13 cellular contexts compared by ENCODE assay signal in genomic region chr11:12430912-12431311, GRCh38. TPM values are rescaled to one million over a fixed set of nuclear protein-coding genes. Genes with fewer than 3 reads are reported as not detected.
A peak's percentile ranks its signal among the peaks of the same experiment; 100 is the strongest.
DNase-seq lines count a peak whose midpoint lies in the region; ATAC-seq and TF ChIP-seq lines count a peak whose summit lies in the region.
"Had no signal": no experiment of that assay in that cellular context is flagged by ENCODE, and none has a peak within 500 bp of the region (broad histone marks: within the 10 kb centered on the region; RNA-seq: fewer than 3 reads in every experiment).

No MANE protein-coding gene starts in this region.

- WGBS in smooth muscle cell (ENCODE audit: low lambda C conversion rate), result 41% methylated on average over 4 of the region's 4 CpGs

- no peaks in the 10 kb centered on the region for H3K9me3 Mint-ChIP-seq in activated T-helper 2 cell treated with anti-CD3 and anti-CD28 coated beads, Interferon-gamma antibody, Interleukin-2, Interleukin-4, amounts not matched to agents 10 μg/mL and 5 μg/mL and 100 μg/mL, durations not matched to agents 14 hours and 24 hours and 36 hours
- H3K9me3 Mint-ChIP-seq in CD4-positive, alpha-beta memory T cell, result no peaks in the 10 kb centered on the region
- H3K9me3 Mint-ChIP-seq: activated naive CD4-positive, alpha-beta T cell treated with anti-CD3 and anti-CD28 coated beads, Interleukin-2, amount 50 U/mL, for 24 hours; T-helper 1 cell treated with Interleukin-12 subunit alpha and Interleukin-12 subunit beta and Interleukin-4 antibody, amounts not matched to agents 30 μg/mL and 1 μg/mL, for 36 hours had no signal

- no peak overlapping the region for H2AFZ ChIP-seq in smooth muscle cell (ENCODE audit: low read depth)

- peaks cover 35% of the 10 kb centered on the region for H3K4me1 ChIP-seq in smooth muscle cell (ENCODE audit: low read depth)
- H3K4me1 ChIP-seq in CD4-positive, alpha-beta memory T cell (ENCODE audit: insufficient read depth, low read length), result no peaks in the 10 kb centered on the region

- CTCF ChIA-PET in CD4-positive, alpha-beta memory T cell (lab: Charles Lee; ENCODE audit: partially characterized antibody), result no interaction called here

- no peaks in the 10 kb centered on the region for H3K36me3 Mint-ChIP-seq in activated T-helper 2 cell treated with anti-CD3 and anti-CD28 coated beads, Interferon-gamma antibody, Interleukin-2, Interleukin-4, amounts not matched to agents 10 μg/mL and 5 μg/mL and 100 μg/mL, durations not matched to agents 14 hours and 24 hours and 36 hours (ENCODE audit: low read depth)
- H3K36me3 Mint-ChIP-seq in CD4-positive, alpha-beta memory T cell, result no peaks in the 10 kb centered on the region
- H3K36me3 Mint-ChIP-seq: activated naive CD4-positive, alpha-beta T cell treated with anti-CD3 and anti-CD28 coated beads, Interleukin-2, amount 50 U/mL, for 24 hours; naive B cell had no signal

- DNase-seq in HPDE6-E6E7 (ENCODE audit: extremely low spot score), result peak; percentile 76
- DNase-seq in cardiac fibroblast (ENCODE audit: low read depth in 2 of 2), result peak; percentile 91 to 96
- DNase-seq in left colon, result peak; percentile 60 to 84
- no peak for DNase-seq in smooth muscle cell (lab: John Stamatoyannopoulos, UW; ENCODE audit: unreplicated experiment)
- DNase-seq in caudate nucleus (lab: John Stamatoyannopoulos, UW), result no peak
- DNase-seq in activated T-helper 2 cell treated with anti-CD3 and anti-CD28 coated beads, Interferon-gamma antibody, Interleukin-2, Interleukin-4, amounts not matched to agents 10 μg/mL and 5 μg/mL and 100 μg/mL, durations not matched to agents 14 hours and 24 hours and 36 hours (ENCODE audit: low spot score), result no peak
- no peak for DNase-seq in CD4-positive, alpha-beta memory T cell
- DNase-seq: naive B cell; NCI-H1417 treated with DMSO at 0.1 percent for 48 hours; stimulated activated naive CD4-positive, alpha-beta T cell treated with Interleukin-2 at 50 U/mL for 16 hours had no signal

- TF ChIP-seq CTCF in cardiac fibroblast (IDR thresholded peaks at IDR 0.05; ENCODE audit: low read depth, low read length) (no peak), smooth muscle cell (IDR thresholded peaks at IDR 0.05; ENCODE audit: borderline replicate concordance, insufficient read depth, poor library complexity, severe bottlenecking) (no peak)

- peaks cover 13% of the 10 kb centered on the region for H3F3A ChIP-seq in smooth muscle cell (ENCODE audit: low read depth)

- no peaks in the 10 kb centered on the region for H3K36me3 ChIP-seq in smooth muscle cell (ENCODE audit: low read depth)
- no peaks in the 10 kb centered on the region for H3K36me3 ChIP-seq in CD4-positive, alpha-beta memory T cell (ENCODE audit: insufficient read depth, low read length)

- H4K20me1 ChIP-seq in smooth muscle cell (ENCODE audit: low read depth), result peaks cover 14% of the 10 kb centered on the region

- H3K27ac ChIP-seq in smooth muscle cell (ENCODE audit: low read depth) (peak overlapping the region; percentile 80), caudate nucleus (ENCODE audit: low read depth, low read length) (no peak overlapping the region)
- H3K27ac ChIP-seq in CD4-positive, alpha-beta memory T cell (ENCODE audit: low read depth, low read length), result no peak overlapping the region

- H3K4me3 Mint-ChIP-seq in activated T-helper 2 cell treated with anti-CD3 and anti-CD28 coated beads, Interferon-gamma antibody, Interleukin-2, Interleukin-4, amounts not matched to agents 10 μg/mL and 5 μg/mL and 100 μg/mL, durations not matched to agents 14 hours and 24 hours and 36 hours (ENCODE audit: low read depth), result no peak overlapping the region
- H3K4me3 Mint-ChIP-seq in CD4-positive, alpha-beta memory T cell, result no peak overlapping the region
- H3K4me3 Mint-ChIP-seq: activated naive CD4-positive, alpha-beta T cell treated with anti-CD3 and anti-CD28 coated beads, Interleukin-2, amount 50 U/mL, for 24 hours; naive B cell; T-helper 1 cell treated with Interleukin-12 subunit alpha and Interleukin-12 subunit beta and Interleukin-4 antibody, amounts not matched to agents 30 μg/mL and 1 μg/mL, for 36 hours had no signal

- peak; percentile 80 for ATAC-seq in left colon
- ATAC-seq in GM18517 (IDR thresholded peaks at IDR 0.05; ENCODE audit: unreplicated experiment), result no peak

- H3K9me3 ChIP-seq in smooth muscle cell (replicated peaks; ENCODE audit: low read depth), result no peaks in the 10 kb centered on the region
- H3K9me3 ChIP-seq in CD4-positive, alpha-beta memory T cell (ENCODE audit: control insufficient read depth in 1 of 2, low read length in 2 of 2), result no peaks in the 10 kb centered on the region

- no peaks in the 10 kb centered on the region for H3K27me3 Mint-ChIP-seq in activated T-helper 2 cell treated with anti-CD3 and anti-CD28 coated beads, Interferon-gamma antibody, Interleukin-2, Interleukin-4, amounts not matched to agents 10 μg/mL and 5 μg/mL and 100 μg/mL, durations not matched to agents 14 hours and 24 hours and 36 hours (ENCODE audit: low read depth)
- peaks cover 0 to 2% of the 10 kb centered on the region in 2 donors for H3K27me3 Mint-ChIP-seq in CD4-positive, alpha-beta memory T cell
- H3K27me3 Mint-ChIP-seq: activated naive CD4-positive, alpha-beta T cell treated with anti-CD3 and anti-CD28 coated beads, Interleukin-2, amount 50 U/mL, for 24 hours had no signal

- H3K4me2 ChIP-seq in smooth muscle cell, result peak overlapping the region; percentile 53

- no peaks in the 10 kb centered on the region for H3K27me3 ChIP-seq in smooth muscle cell (ENCODE audit: low read depth)
- no peaks in the 10 kb centered on the region for H3K27me3 ChIP-seq in CD4-positive, alpha-beta memory T cell (ENCODE audit: insufficient read depth, low read length)

- H3K79me2 ChIP-seq in smooth muscle cell (ENCODE audit: low read depth), result peaks cover 89% of the 10 kb centered on the region

- POLR2A ChIA-PET in CD4-positive, alpha-beta memory T cell (lab: Charles Lee; ENCODE audit: partially characterized antibody), result no interaction called here

- H3K9ac ChIP-seq in smooth muscle cell (ENCODE audit: low read depth), result no peak overlapping the region

- H3K4me3 ChIP-seq in cardiac fibroblast (replicated peaks in 1 of 2; ENCODE audit: low read depth in 2 of 2, low read length in 2 of 2) (no peak overlapping the region), smooth muscle cell (no peak overlapping the region)
- H3K4me3 ChIP-seq in CD4-positive, alpha-beta memory T cell (ENCODE audit: low read length in 2 of 2), result no peak overlapping the region

- H3K27ac Mint-ChIP-seq in activated T-helper 2 cell treated with anti-CD3 and anti-CD28 coated beads, Interferon-gamma antibody, Interleukin-2, Interleukin-4, amounts not matched to agents 10 μg/mL and 5 μg/mL and 100 μg/mL, durations not matched to agents 14 hours and 24 hours and 36 hours, result no peak overlapping the region
- H3K27ac Mint-ChIP-seq in CD4-positive, alpha-beta memory T cell, result no peak overlapping the region
- H3K27ac Mint-ChIP-seq: activated naive CD4-positive, alpha-beta T cell treated with anti-CD3 and anti-CD28 coated beads, Interleukin-2, amount 50 U/mL, for 24 hours; naive B cell; T-helper 1 cell treated with Interleukin-12 subunit alpha and Interleukin-12 subunit beta and Interleukin-4 antibody, amounts not matched to agents 30 μg/mL and 1 μg/mL, for 36 hours had no signal

- no peaks in the 10 kb centered on the region for H3K4me1 Mint-ChIP-seq in activated T-helper 2 cell treated with anti-CD3 and anti-CD28 coated beads, Interferon-gamma antibody, Interleukin-2, Interleukin-4, amounts not matched to agents 10 μg/mL and 5 μg/mL and 100 μg/mL, durations not matched to agents 14 hours and 24 hours and 36 hours (ENCODE audit: low read depth)
- H3K4me1 Mint-ChIP-seq in CD4-positive, alpha-beta memory T cell, result no peaks in the 10 kb centered on the region
- H3K4me1 Mint-ChIP-seq: activated naive CD4-positive, alpha-beta T cell treated with anti-CD3 and anti-CD28 coated beads, Interleukin-2, amount 50 U/mL, for 24 hours; naive B cell had no signal

- intact Hi-C loops in left colon (cut with DNase I, micrococcal nuclease), result no loop called here
- intact Hi-C loops in activated T-helper 2 cell treated with anti-CD3 and anti-CD28 coated beads, Interferon-gamma antibody, Interleukin-2, Interleukin-4, amounts not matched to agents 10 μg/mL and 5 μg/mL and 100 μg/mL, durations not matched to agents 14 hours and 24 hours and 36 hours (cut with micrococcal nuclease), result no loop called here
- intact Hi-C loops in CD4-positive, alpha-beta memory T cell (cut with micrococcal nuclease), result no loop called here

RNA-seq across cellular contexts. Expression of gene PARVA, which starts 53.5 kb away (rescaled TPM):
- total RNA-seq in left colon, result 10 to 100 TPM; 55.3 to 70.4 TPM
- 73.9 and 78.6 TPM in 2 replicates for total RNA-seq in smooth muscle cell
- polyA plus RNA-seq in smooth muscle cell, result 85.4 and 99.4 TPM in 2 replicates
- total RNA-seq in activated T-helper 2 cell treated with anti-CD3 and anti-CD28 coated beads, Interferon-gamma antibody, Interleukin-2, Interleukin-4, amounts not matched to agents 10 μg/mL and 5 μg/mL and 100 μg/mL, durations not matched to agents 14 hours and 24 hours and 36 hours, result not detected in 2 replicates
- 1 to 10 TPM; 1.3 to 2.4 TPM for total RNA-seq in CD4-positive, alpha-beta memory T cell
- polyA plus RNA-seq in CD4-positive, alpha-beta memory T cell, result 1 to 10 TPM in 1 of 2 donors, under 1 TPM in 1; 0.75 to 1.5 TPM

Comparison
In these comparisons a context has a peak if more than half of its experiments do, and no peak if none do; other contexts are left out.
1. DNase-seq: peak in HPDE6-E6E7 (single experiment), cardiac fibroblast (2 of 2) and left colon (2 of 2); none in smooth muscle cell (single experiment), caudate nucleus (0 of 61), activated T-helper 2 cell treated with anti-CD3 and anti-CD28 coated beads, Interferon-gamma antibody, Interleukin-2, Interleukin-4, amounts not matched to agents 10 μg/mL and 5 μg/mL and 100 μg/mL, durations not matched to agents 14 hours and 24 hours and 36 hours (single experiment) and CD4-positive, alpha-beta memory T cell (0 of 5).
2. RNA of gene PARVA, which starts 53.5 kb away (total RNA-seq): 73.9 to 78.6 TPM in smooth muscle cell and 55.3 to 70.4 TPM in left colon; 1.3 to 2.4 TPM in CD4-positive, alpha-beta memory T cell and not detected in activated T-helper 2 cell treated with anti-CD3 and anti-CD28 coated beads, Interferon-gamma antibody, Interleukin-2, Interleukin-4, amounts not matched to agents 10 μg/mL and 5 μg/mL and 100 μg/mL, durations not matched to agents 14 hours and 24 hours and 36 hours; every median in the first group is over 10 times any median in the second.